Comparison of ENCODE assay signal across 17 cellular contexts in genomic region chr6:142915129-142915697, GRCh38. TPM values are rescaled to one million over a fixed set of nuclear protein-coding genes. Genes with fewer than 3 reads are reported as not detected.
DNase-seq lines count a peak whose midpoint lies in the region; ATAC-seq and FAIRE-seq lines count a peak whose summit lies in the region.
"Had no signal": no experiment of that assay in that cellular context is flagged by ENCODE, and none has a peak within 500 bp of the region (broad histone marks: within the 10 kb centered on the region; RNA-seq: fewer than 3 reads in every experiment).

No MANE protein-coding gene starts in this region.

- peaks cover 82% of the 10 kb centered on the region for H3K4me1 Mint-ChIP-seq in activated CD4-positive, alpha-beta memory T cell treated with anti-CD3 and anti-CD28 coated beads for 36 hours (ENCODE audit: low read depth)

- H3K9me3 Mint-ChIP-seq in activated CD4-positive, alpha-beta memory T cell treated with anti-CD3 and anti-CD28 coated beads for 36 hours: no peaks in the 10 kb centered on the region
- H3K9me3 Mint-ChIP-seq: brain had no signal

- H3K27ac Mint-ChIP-seq in activated CD4-positive, alpha-beta memory T cell treated with anti-CD3 and anti-CD28 coated beads for 36 hours: peak overlapping the region; percentile 94
- H3K27ac Mint-ChIP-seq: brain had no signal

- POLR2A ChIA-PET in activated CD4-positive, alpha-beta memory T cell treated with anti-CD3 and anti-CD28 coated beads for 36 hours (lab: Charles Lee): no interaction called here

- intact Hi-C loops in Right ventricle myocardium inferior (cut with DNase I) (no loop called here), cardiac septum (cut with DNase I) (no loop called here)
- intact Hi-C loops in activated CD4-positive, alpha-beta memory T cell treated with anti-CD3 and anti-CD28 coated beads for 36 hours (cut with micrococcal nuclease): no loop called here

- FAIRE-seq in RCC 7860 (lab: Jason Lieb, UNC): no peak
- FAIRE-seq: pancreas had no signal

- DNase-seq in Right ventricle myocardium inferior (ENCODE audit: missing footprints) (no peak), cardiac septum (ENCODE audit: low spot score) (no peak), iPS-NIHi7 (ENCODE audit: extremely low spot score) (peak; percentile 10), amygdala (lab: John Stamatoyannopoulos, UW) (no peak), SKM-1 (lab: John Stamatoyannopoulos, UW; ENCODE audit: unreplicated experiment) (no peak), D341Med (ENCODE audit: low spot score) (no peak), RCC 7860 (ENCODE audit: low spot score) (no peak)
- DNase-seq in activated CD4-positive, alpha-beta memory T cell treated with anti-CD3 and anti-CD28 coated beads for 36 hours: no peak
- DNase-seq: mucosa of descending colon; NCI-H1092 treated with DMSO at 0.1 percent for 48 hours; NCI-H2171; NCI-H82; pancreas; RPMI8226; stimulated activated naive CD4-positive, alpha-beta T cell treated with Interleukin-2 at 50 U/mL for 16 hours; uterus had no signal

- CTCF ChIA-PET in activated CD4-positive, alpha-beta memory T cell treated with anti-CD3 and anti-CD28 coated beads for 36 hours (lab: Charles Lee): no interaction called here

- no peak overlapping the region for H3K4me3 Mint-ChIP-seq in activated CD4-positive, alpha-beta memory T cell treated with anti-CD3 and anti-CD28 coated beads for 36 hours
- H3K4me3 Mint-ChIP-seq: brain had no signal

- H3K36me3 Mint-ChIP-seq in activated CD4-positive, alpha-beta memory T cell treated with anti-CD3 and anti-CD28 coated beads for 36 hours: peaks cover 10% of the 10 kb centered on the region

- ATAC-seq in Right ventricle myocardium inferior: peak; percentile 13
- ATAC-seq: mucosa of descending colon, pancreas had no signal

- no peaks in the 10 kb centered on the region for H3K27me3 Mint-ChIP-seq in activated CD4-positive, alpha-beta memory T cell treated with anti-CD3 and anti-CD28 coated beads for 36 hours
- H3K27me3 Mint-ChIP-seq: brain had no signal

RNA-seq across cellular contexts. Expression of gene HIVEP2, which starts 29.8 kb away (rescaled TPM):
- total RNA-seq in Right ventricle myocardium inferior (12.6 TPM), cardiac septum (25.7 TPM)
- 10 to 100 TPM; 24.3 to 25.1 TPM for total RNA-seq in activated CD4-positive, alpha-beta memory T cell treated with anti-CD3 and anti-CD28 coated beads for 36 hours
